9 cellular contexts compared by ENCODE assay signal in the genomic region with DNA sequence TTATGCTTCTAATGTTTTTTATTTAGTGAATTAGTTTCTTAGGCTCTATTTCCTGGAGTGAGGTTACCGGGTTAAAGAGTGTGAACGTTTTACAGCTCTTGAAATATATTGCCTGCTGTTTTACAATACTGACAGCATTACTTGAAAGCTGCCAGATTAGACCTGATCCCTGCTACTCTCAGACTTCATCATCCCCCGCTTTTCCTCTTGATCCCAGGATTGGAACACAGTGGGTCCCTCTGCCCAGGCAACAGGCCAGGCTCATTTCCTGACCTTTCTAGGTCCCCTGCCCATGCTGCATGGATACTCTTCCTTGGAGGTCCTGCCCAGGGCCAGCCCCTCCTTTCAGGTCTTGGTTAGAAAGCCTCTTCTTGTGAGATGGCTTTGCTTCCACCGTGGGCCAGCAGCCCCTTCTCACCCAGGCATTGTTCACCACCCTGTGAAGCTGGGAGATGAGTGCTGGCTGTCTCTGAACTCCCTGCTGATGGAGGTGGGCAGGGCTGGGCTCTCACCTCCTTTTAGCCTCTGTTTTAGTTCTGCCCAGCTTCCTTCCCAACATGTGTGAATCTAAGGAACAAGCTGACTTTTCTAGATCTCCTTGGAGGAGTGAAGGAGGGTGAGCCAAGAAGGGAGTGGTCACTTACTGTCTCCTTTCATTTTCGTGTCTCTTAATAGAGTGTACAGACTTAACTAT. TPM values are rescaled to one million over a fixed set of nuclear protein-coding genes. Genes with fewer than 3 reads are reported as not detected.
DNase-seq lines count a peak whose midpoint lies in the region; ATAC-seq and TF ChIP-seq lines count a peak whose summit lies in the region.
"Had no signal": no experiment of that assay in that cellular context is flagged by ENCODE, and none has a peak within 500 bp of the region (broad histone marks: within the 10 kb centered on the region; RNA-seq: fewer than 3 reads in every experiment).

No MANE protein-coding gene starts in this region.

- H3K4me3 Mint-ChIP-seq in T-helper 2 cell treated with Interferon-gamma antibody and Interleukin-4, amounts not matched to agents 5 μg/mL and 100 μg/mL, for 36 hours, result peak overlapping the region; percentile 77

- H3K27ac ChIP-seq in brain microvascular endothelial cell, result no peak overlapping the region
- peak overlapping the region; percentile 73 to 83 for H3K27ac ChIP-seq in left lung
- peak overlapping the region; percentile 1 for H3K27ac ChIP-seq in suprapubic skin
- H3K27ac ChIP-seq: SK-N-MC had no signal

- intact Hi-C loops in left lung (cut with DNase I), result no loop called here

- TF ChIP-seq CTCF in brain microvascular endothelial cell (IDR thresholded peaks at IDR 0.05; ENCODE audit: low read depth, low read length, missing control alignments) (no peak), left lung (IDR thresholded peaks at IDR 0.05) (no peak), suprapubic skin (IDR thresholded peaks at IDR 0.05) (no peak)

- ATAC-seq in left lung, result peak; percentile 69

- peaks cover 4% of the 10 kb centered on the region for H3K36me3 ChIP-seq in brain microvascular endothelial cell (replicated peaks)
- peaks cover 0 to 7% of the 10 kb centered on the region in 2 donors for H3K36me3 ChIP-seq in left lung
- H3K36me3 ChIP-seq in suprapubic skin, result no peaks in the 10 kb centered on the region

- H3K9me3 ChIP-seq in left lung, result no peaks in the 10 kb centered on the region
- H3K9me3 ChIP-seq in suprapubic skin, result no peaks in the 10 kb centered on the region

- WGBS in suprapubic skin, result 46% methylated on average over 5 of the region's 5 CpGs

- H3K27me3 ChIP-seq in brain microvascular endothelial cell (replicated peaks) (no peaks in the 10 kb centered on the region), left lung (no peaks in the 10 kb centered on the region), suprapubic skin (no peaks in the 10 kb centered on the region)

- H3K4me1 ChIP-seq in left lung (peaks cover 30 to 78% of the 10 kb centered on the region in 2 donors), suprapubic skin (peaks cover 66% of the 10 kb centered on the region)

- H3K27me3 Mint-ChIP-seq in T-helper 2 cell treated with Interferon-gamma antibody and Interleukin-4, amounts not matched to agents 5 μg/mL and 100 μg/mL, for 36 hours (ENCODE audit: low read depth), result no peaks in the 10 kb centered on the region

- H3K4me3 ChIP-seq in brain microvascular endothelial cell (ENCODE audit: low read depth, low read length) (no peak overlapping the region), left lung (no peak overlapping the region), suprapubic skin (no peak overlapping the region)
- H3K4me3 ChIP-seq: SK-N-MC had no signal

- no peaks in the 10 kb centered on the region for H3K9me3 Mint-ChIP-seq in T-helper 2 cell treated with Interferon-gamma antibody and Interleukin-4, amounts not matched to agents 5 μg/mL and 100 μg/mL, for 36 hours

- peaks cover 75% of the 10 kb centered on the region for H3K4me1 Mint-ChIP-seq in T-helper 2 cell treated with Interferon-gamma antibody and Interleukin-4, amounts not matched to agents 5 μg/mL and 100 μg/mL, for 36 hours (ENCODE audit: low read depth)

- in situ Hi-C loops in brain microvascular endothelial cell (cut with HindIII; ENCODE audit: low pct_ligation_motif_present, low sequenced_read_pairs), result no loop called here

- no peak for TF ChIP-seq EP300 in suprapubic skin (IDR thresholded peaks at IDR 0.05)

- no peak for TF ChIP-seq POLR2A in suprapubic skin (IDR thresholded peaks at IDR 0.05)

- peak overlapping the region; percentile 90 for H3K27ac Mint-ChIP-seq in T-helper 2 cell treated with Interferon-gamma antibody and Interleukin-4, amounts not matched to agents 5 μg/mL and 100 μg/mL, for 36 hours

- no peak for DNase-seq in T-helper 2 cell treated with Interferon-gamma antibody and Interleukin-4, amounts not matched to agents 5 μg/mL and 100 μg/mL, for 36 hours (ENCODE audit: low spot score)
- DNase-seq in T-helper 2 cell (no peak), brain microvascular endothelial cell (peak; percentile 12), left lung (no peak), suprapubic skin (ENCODE audit: low spot score in 2 of 2) (no peak), NCI-H2107 (lab: John Stamatoyannopoulos, UW) (no peak), anterior cingulate cortex (lab: John Stamatoyannopoulos, UW) (no peak), GM19238 (ENCODE audit: insufficient read length, low spot score) (no peak)

- peaks cover 51% of the 10 kb centered on the region for H3K36me3 Mint-ChIP-seq in T-helper 2 cell treated with Interferon-gamma antibody and Interleukin-4, amounts not matched to agents 5 μg/mL and 100 μg/mL, for 36 hours (ENCODE audit: low read depth)

RNA-seq across cellular contexts. Expression of gene FAM120AOS, which starts 15.5 kb away (rescaled TPM):
- 10 to 100 TPM; 41.2 to 52.9 TPM for total RNA-seq in left lung
- 10 to 100 TPM; 33.0 to 66.9 (median 34.2) TPM for total RNA-seq in suprapubic skin

RNA-seq across cellular contexts. Expression of gene FAM120A, which starts 17.4 kb away (rescaled TPM):
- 100 to 1,000 TPM; 143 to 160 TPM for total RNA-seq in left lung
- 100 to 1,000 TPM in 2 of 4 donors, 10 to 100 TPM in 2; 67.5 to 108 (median 89.8) TPM for total RNA-seq in suprapubic skin
